1 cellular context compared by ENCODE assay signal in genomic region chr15:57335326-57336118, GRCh38.
TF ChIP-seq lines count a peak whose summit lies in the region.

No MANE protein-coding gene starts in this region.

TF ChIP-seq in K562, 482 proteins besides CTCF, POLR2A, EP300 and RAD21 (continued from another document):
- no peak for TF ChIP-seq CHCHD3 (CRISPR knock-in tag; IDR thresholded peaks at IDR 0.05)
- no peak for TF ChIP-seq BRD9 (IDR thresholded peaks at IDR 0.05; ENCODE audit: low read depth, partially characterized antibody)
- TF ChIP-seq HDAC1 (IDR thresholded peaks at IDR 0.05): 0 out of 4 replicates have a peak, but pooled peaks of 1 of the 2 experiments have one; percentile 11
- TF ChIP-seq TAF9B (IDR thresholded peaks at IDR 0.05; ENCODE audit: partially characterized antibody): no peak
- no peak for TF ChIP-seq CREBBP (IDR thresholded peaks at IDR 0.05; ENCODE audit: low read depth, low read length)
- TF ChIP-seq MGA (IDR thresholded peaks at IDR 0.05): peak; percentile 18; the same call in 1 of the 2 replicates
- TF ChIP-seq BRCA1 (IDR thresholded peaks at IDR 0.05): no peak
- TF ChIP-seq BRCA1 (CRISPR knock-in tag; IDR thresholded peaks at IDR 0.05): no peak
- TF ChIP-seq ESRRA (IDR thresholded peaks at IDR 0.05; ENCODE audit: borderline replicate concordance, low read depth): no peak
- peak; percentile 71 for TF ChIP-seq CBFA2T3 (IDR thresholded peaks at IDR 0.05)
- no peak for TF ChIP-seq ZNF764 (CRISPR knock-in tag; IDR thresholded peaks at IDR 0.05; ENCODE audit: low read depth)
- no peak for TF ChIP-seq KLF16 (IDR thresholded peaks at IDR 0.05)
- no peak for TF ChIP-seq E2F4 (CRISPR knock-in tag; IDR thresholded peaks at IDR 0.05; ENCODE audit: low read depth)
- peak; percentile 64 for TF ChIP-seq CHD4 (IDR thresholded peaks at IDR 0.05; ENCODE audit: insufficient read depth, insufficient replicate concordance, low read depth, low read length, poor library complexity, severe bottlenecking)
- no peak for TF ChIP-seq ZFX (CRISPR knock-in tag; IDR thresholded peaks at IDR 0.05)
- no peak for TF ChIP-seq HNRNPH1 (optimal IDR thresholded peaks at IDR 0.05; ENCODE audit: low read depth, low read length)
- no peak for TF ChIP-seq NCOA6 (IDR thresholded peaks at IDR 0.05)
- TF ChIP-seq ZNF431 (CRISPR knock-in tag; IDR thresholded peaks at IDR 0.05): no peak
- no peak for TF ChIP-seq ILF3 (IDR thresholded peaks at IDR 0.05; ENCODE audit: borderline replicate concordance)
- TF ChIP-seq, protein P1, sequence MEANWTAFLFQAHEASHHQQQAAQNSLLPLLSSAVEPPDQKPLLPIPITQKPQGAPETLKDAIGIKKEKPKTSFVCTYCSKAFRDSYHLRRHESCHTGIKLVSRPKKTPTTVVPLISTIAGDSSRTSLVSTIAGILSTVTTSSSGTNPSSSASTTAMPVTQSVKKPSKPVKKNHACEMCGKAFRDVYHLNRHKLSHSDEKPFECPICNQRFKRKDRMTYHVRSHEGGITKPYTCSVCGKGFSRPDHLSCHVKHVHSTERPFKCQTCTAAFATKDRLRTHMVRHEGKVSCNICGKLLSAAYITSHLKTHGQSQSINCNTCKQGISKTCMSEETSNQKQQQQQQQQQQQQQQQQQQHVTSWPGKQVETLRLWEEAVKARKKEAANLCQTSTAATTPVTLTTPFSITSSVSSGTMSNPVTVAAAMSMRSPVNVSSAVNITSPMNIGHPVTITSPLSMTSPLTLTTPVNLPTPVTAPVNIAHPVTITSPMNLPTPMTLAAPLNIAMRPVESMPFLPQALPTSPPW (CRISPR knock-in tag; IDR thresholded peaks at IDR 0.05): peak; percentile 13; the same call in 1 of the 2 replicates
- no peak for TF ChIP-seq NR4A1 (CRISPR knock-in tag; IDR thresholded peaks at IDR 0.05)
- TF ChIP-seq NR4A1 (tag; IDR thresholded peaks at IDR 0.05): no peak
- TF ChIP-seq GTF2F1 (IDR thresholded peaks at IDR 0.05; ENCODE audit: low read depth, low read length): no peak
